Comparison of ENCODE assay signal across 9 cellular contexts in genomic region chr1:74731399-74732052, GRCh38. TPM values are rescaled to one million over a fixed set of nuclear protein-coding genes. Genes with fewer than 3 reads are reported as not detected.
DNase-seq lines count a peak whose midpoint lies in the region; ATAC-seq and TF ChIP-seq lines count a peak whose summit lies in the region.
"Had no signal": no experiment of that assay in that cellular context is flagged by ENCODE, and none has a peak within 500 bp of the region (broad histone marks: within the 10 kb centered on the region; RNA-seq: fewer than 3 reads in every experiment).

No MANE protein-coding gene starts in this region.

- H3K4me1 Mint-ChIP-seq in CD4-positive, alpha-beta memory T cell = peaks cover 34 to 55% (median 46%) of the 10 kb centered on the region in 4 donors

- peaks cover 40% of the 10 kb centered on the region for H3K4me1 ChIP-seq in CD4-positive, alpha-beta memory T cell (ENCODE audit: insufficient read depth, low read length)
- H3K4me1 ChIP-seq in stomach = peaks cover 23 to 58% (median 39%) of the 10 kb centered on the region in 4 donors

- H3K9me3 Mint-ChIP-seq in CD4-positive, alpha-beta memory T cell = peaks cover 0 to 6% (median 1%) of the 10 kb centered on the region in 8 donors

- peak overlapping the region; percentile 3 to 81 (median 70) for H3K27ac Mint-ChIP-seq in CD4-positive, alpha-beta memory T cell

- H3K4me3 Mint-ChIP-seq in CD4-positive, alpha-beta memory T cell = peak overlapping the region; percentile 55 to 83 (median 72)

- H3K27me3 Mint-ChIP-seq in CD4-positive, alpha-beta memory T cell = no peaks in the 10 kb centered on the region

- POLR2A ChIA-PET in CD4-positive, alpha-beta memory T cell (lab: Charles Lee; ENCODE audit: partially characterized antibody) = no interaction called here

- H3K36me3 Mint-ChIP-seq in CD4-positive, alpha-beta memory T cell = peaks cover 13 to 38% of the 10 kb centered on the region in 2 donors

- H3K27me3 ChIP-seq in CD4-positive, alpha-beta memory T cell (ENCODE audit: insufficient read depth, low read length) = no peaks in the 10 kb centered on the region
- no peaks in the 10 kb centered on the region for H3K27me3 ChIP-seq in stomach

- WGBS in stomach, 5 donors = 28 to 48% (median 39%) methylated on average over 11 of the region's 11 CpGs

- ATAC-seq in GM21367 (IDR thresholded peaks at IDR 0.05; ENCODE audit: unreplicated experiment) = peak; percentile 11

- H3K36me3 ChIP-seq in CD4-positive, alpha-beta memory T cell (ENCODE audit: insufficient read depth, low read length) = no peaks in the 10 kb centered on the region
- peaks cover 0 to 6% (median under 1%) of the 10 kb centered on the region in 4 donors for H3K36me3 ChIP-seq in stomach

- no peak for TF ChIP-seq POLR2A in NB4 (IDR thresholded peaks at IDR 0.05; ENCODE audit: extremely low read depth, insufficient read length)
- TF ChIP-seq POLR2A in stomach (IDR thresholded peaks at IDR 0.05) = no peak

- no peak for DNase-seq in CD4-positive, alpha-beta memory T cell
- DNase-seq in NB4 (ENCODE audit: low read depth) (peak; percentile 2), fibroblast of villous mesenchyme (ENCODE audit: low read depth) (peak; percentile 25), stomach (peak; percentile 28), T1000 (lab: John Stamatoyannopoulos, UW) (no peak)
- DNase-seq in stimulated activated CD4-positive, alpha-beta T cell treated with anti-CD3 and anti-CD28 coated beads, Interleukin-4, amount 100 ng/mL, for 4 hours = no peak
- DNase-seq in NK-92 treated with Interleukin-12 subunit alpha and Interleukin-12 subunit beta, amount 100 ng/mL, for 24 hours (lab: John Stamatoyannopoulos, UW) = no peak

- H3K9me3 ChIP-seq in CD4-positive, alpha-beta memory T cell (ENCODE audit: control insufficient read depth in 1 of 2, low read length in 2 of 2) = no peaks in the 10 kb centered on the region
- H3K9me3 ChIP-seq in stomach = peaks cover 0 to 5% (median under 1%) of the 10 kb centered on the region in 4 donors

- TF ChIP-seq CTCF in NB4 (IDR thresholded peaks at IDR 0.05; ENCODE audit: low read depth, low read length) (no peak), fibroblast of villous mesenchyme (IDR thresholded peaks at IDR 0.05; ENCODE audit: insufficient read depth, low read depth, low read length) (no peak), stomach (IDR thresholded peaks at IDR 0.05) (no peak)

- no peak overlapping the region for H3K27ac ChIP-seq in CD4-positive, alpha-beta memory T cell (ENCODE audit: low read depth, low read length)
- H3K27ac ChIP-seq in stomach = peak overlapping the region; percentile 7 to 92 (median 86)

- TF ChIP-seq EP300 in stomach (IDR thresholded peaks at IDR 0.05) = no peak

- H3K4me3 ChIP-seq in CD4-positive, alpha-beta memory T cell (ENCODE audit: low read length in 2 of 2) = no peak overlapping the region
- H3K4me3 ChIP-seq in NB4 (ENCODE audit: low read depth, low read length) (peak overlapping the region; percentile 25), fibroblast of villous mesenchyme (ENCODE audit: low read depth, low read length) (peak overlapping the region; percentile 89), stomach (peak overlapping the region; percentile 68 to 87 (median 70))
- H3K4me3 ChIP-seq: lung had no signal

- CTCF ChIA-PET in CD4-positive, alpha-beta memory T cell (lab: Charles Lee; ENCODE audit: partially characterized antibody) = interaction anchor here (1.2 to 4.4 kb wide), 2 partner anchors 10 to 42 kb away, joined by 3 to 42 read pairs; no protein-coding TSS in a partner anchor

- intact Hi-C loops in CD4-positive, alpha-beta memory T cell (cut with micrococcal nuclease) = loop anchor here (2.0 to 10.0 kb wide), 3 partner anchors 33 to 1053 kb away; partner anchors contain the start of gene RABGGTB
- intact Hi-C loops in stomach (cut with DNase I; ENCODE audit: low total_unique reads) = no loop called here

RNA-seq across cellular contexts. Expression of gene CRYZ, which starts 1.3 kb away (rescaled TPM):
- 10 to 100 TPM; 18.4 to 19.1 TPM for total RNA-seq in CD4-positive, alpha-beta memory T cell
- polyA plus RNA-seq in CD4-positive, alpha-beta memory T cell = 10 to 100 TPM; 55.6 to 66.9 TPM
- total RNA-seq in fibroblast of villous mesenchyme (30.6 and 41.0 TPM in 2 replicates), stomach (10 to 100 TPM; 19.1 to 74.5 (median 58.6) TPM)
- 10 to 100 TPM; 14.2 to 43.7 (median 26.3) TPM for polyA plus RNA-seq in stomach

RNA-seq across cellular contexts. Expression of gene TYW3, which starts 1.4 kb away (rescaled TPM):
- total RNA-seq in CD4-positive, alpha-beta memory T cell = 10 to 100 TPM; 17.0 to 19.9 TPM
- polyA plus RNA-seq in CD4-positive, alpha-beta memory T cell = 10 to 100 TPM in 1 of 2 donors, 1 to 10 TPM in 1; 7.3 to 12.9 TPM
- total RNA-seq in fibroblast of villous mesenchyme (12.6 and 20.7 TPM in 2 replicates), stomach (10 to 100 TPM in 4 of 5 donors, 1 to 10 TPM in 1; 2.3 to 24.0 (median 16.5) TPM)
- 10 to 100 TPM; 14.6 to 18.0 (median 17.2) TPM for polyA plus RNA-seq in stomach

RNA-seq across cellular contexts. Expression of gene ERICH3, which starts 57.9 kb away (rescaled TPM):
- not detected for total RNA-seq in CD4-positive, alpha-beta memory T cell
- not detected for polyA plus RNA-seq in CD4-positive, alpha-beta memory T cell
- total RNA-seq in fibroblast of villous mesenchyme = not detected in 2 replicates
- under 1 TPM in 1 of 5 donors, not detected in 4; 0.55 TPM for total RNA-seq in stomach
- under 1 TPM in 1 of 3 donors, not detected in 2; 0.05 TPM for polyA plus RNA-seq in stomach

Comparison
In these comparisons a context has a peak if more than half of its experiments do, and no peak if none do; other contexts are left out.
1. DNase-seq: peak in NB4 (single experiment), fibroblast of villous mesenchyme (single experiment) and stomach (single experiment); none in CD4-positive, alpha-beta memory T cell (0 of 5), stimulated activated CD4-positive, alpha-beta T cell treated with anti-CD3 and anti-CD28 coated beads, Interleukin-4, amount 100 ng/mL, for 4 hours (0 of 2), T1000 (single experiment) and NK-92 treated with Interleukin-12 subunit alpha and Interleukin-12 subunit beta, amount 100 ng/mL, for 24 hours (single experiment).
2. H3K4me3 ChIP-seq: peak in NB4 (single experiment), fibroblast of villous mesenchyme (single experiment) and stomach (4 of 4); none in CD4-positive, alpha-beta memory T cell (0 of 2).